30 cellular contexts compared by ENCODE assay signal in the genomic region with DNA sequence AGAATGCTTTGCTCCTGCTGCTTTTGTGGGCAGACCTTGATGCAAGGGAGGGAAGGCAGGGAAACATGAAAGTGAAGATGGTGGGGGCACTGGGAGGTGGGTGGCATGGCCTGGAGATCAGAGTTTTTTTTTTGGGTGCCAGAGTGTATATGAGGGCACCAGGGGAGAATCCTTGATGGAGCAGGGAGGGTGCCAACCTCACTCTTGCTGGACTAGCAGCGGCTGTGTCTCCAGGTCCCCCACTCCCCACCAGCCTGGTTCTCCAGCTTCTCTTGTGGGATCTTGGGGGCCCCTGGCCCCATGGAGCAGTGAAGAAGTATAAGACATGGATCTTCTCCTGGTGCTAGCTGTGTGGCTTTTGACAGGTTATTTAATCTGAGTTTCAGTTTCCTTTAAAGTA. TPM values are rescaled to one million over a fixed set of nuclear protein-coding genes. Genes with fewer than 3 reads are reported as not detected.
"Had no signal": no experiment of that assay in that cellular context is flagged by ENCODE, and none has a peak within 500 bp of the region (broad histone marks: within the 10 kb centered on the region; RNA-seq: fewer than 3 reads in every experiment).

No MANE protein-coding gene starts in this region.

- H3K4me2 ChIP-seq: smooth muscle cell had no signal

- H3K4me3 ChIP-seq: mucosa of descending colon, smooth muscle cell had no signal

- ATAC-seq: mucosa of descending colon, sciatic nerve, WTC11 had no signal

- H3K27ac ChIP-seq: brain microvascular endothelial cell had no signal

- DNase-seq: activated CD4-positive, alpha-beta T cell treated with anti-CD3 and anti-CD28 coated beads for 4 hours; activated CD4-positive, alpha-beta T cell treated with anti-CD3 and anti-CD28 coated beads, Interleukin-2, amount 50 U/mL, for 48 hours; activated CD8-positive, alpha-beta memory T cell treated with anti-CD3 and anti-CD28 coated beads, Interleukin-2, amount 50 U/mL, for 48 hours; activated naive CD4-positive, alpha-beta T cell treated with Interleukin-2 at 50 U/mL for 16 hours; activated naive CD8-positive, alpha-beta T cell treated with anti-CD3 and anti-CD28 coated beads, Interleukin-2, amount 10 ng/mL, durations not matched to agents 7 days and 5 days; activated T-cell treated with anti-CD3 and anti-CD28 coated beads, Interleukin-2, amount 50 U/mL, for 48 hours; amniotic stem cell; central memory CD4-positive, alpha-beta T cell; dermis blood vessel endothelial cell; effector CD8-positive, alpha-beta T cell; islet precursor cell; mucosa of descending colon; stimulated activated CD4-positive, alpha-beta T cell treated with anti-CD3 and anti-CD28 coated beads, Interleukin-15, amount 100 ng/mL, for 24 hours; stimulated activated CD8-positive, alpha-beta memory T cell treated with anti-CD3 and anti-CD28 coated beads, Interleukin-4, amount 100 ng/mL, for 48 hours; stimulated activated naive CD4-positive, alpha-beta T cell treated with Interleukin-2 at 50 U/mL for 16 hours; T1000 had no signal

- H3K9me3 ChIP-seq: mucosa of descending colon had no signal

- H3K36me3 ChIP-seq: brain microvascular endothelial cell had no signal

RNA-seq across cellular contexts. Expression of gene PRELP, which starts 13.5 kb away (rescaled TPM):
- total RNA-seq: activated CD8-positive, alpha-beta memory T cell treated with anti-CD3 and anti-CD28 coated beads for 36 hours; activated naive CD8-positive, alpha-beta T cell treated with anti-CD3 and anti-CD28 coated beads, Interleukin-2, amount 10 ng/mL, durations not matched to agents 7 days and 5 days; dermis blood vessel endothelial cell had no signal

RNA-seq across cellular contexts. Expression of gene OPTC, which starts 31.8 kb away (rescaled TPM):
- total RNA-seq: activated CD8-positive, alpha-beta memory T cell treated with anti-CD3 and anti-CD28 coated beads for 36 hours; activated naive CD8-positive, alpha-beta T cell treated with anti-CD3 and anti-CD28 coated beads, Interleukin-2, amount 10 ng/mL, durations not matched to agents 7 days and 5 days; dermis blood vessel endothelial cell; frontal cortex; left cardiac atrium; liver; mucosa of descending colon; neural crest cell; omental fat pad; posterior vena cava; renal cortical epithelial cell; sciatic nerve; smooth muscle cell; ureter had no signal
- polyA plus RNA-seq: esophagus, liver had no signal
